In the genomic region with DNA sequence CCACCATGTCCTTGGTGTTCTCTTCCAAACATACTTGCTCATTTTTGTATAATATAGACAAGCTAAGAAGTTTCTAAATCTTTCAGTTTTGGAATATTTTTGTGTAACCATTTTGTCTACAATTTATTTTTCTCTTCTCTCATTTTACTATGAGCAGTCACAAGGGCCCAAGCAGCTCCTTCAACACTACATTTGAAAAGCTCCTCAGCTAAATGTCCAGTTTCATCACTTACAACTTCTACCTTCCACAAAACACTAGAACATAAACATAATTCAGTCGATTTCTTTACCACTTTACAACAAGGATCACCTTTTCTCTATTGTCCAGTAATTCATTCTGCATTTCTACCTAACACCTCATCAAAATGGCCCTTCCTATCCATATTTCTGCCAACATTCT, we compare ENCODE assay signal across 7 cellular contexts.
"Had no signal": no experiment of that assay in that cellular context is flagged by ENCODE, and none has a peak within 500 bp of the region (broad histone marks: within the 10 kb centered on the region; RNA-seq: fewer than 3 reads in every experiment).

No MANE protein-coding gene starts in this region.

- H3K9ac ChIP-seq: KMS-11 had no signal

- FAIRE-seq: HTR-8/SVneo, K562 had no signal

- H3K27ac ChIP-seq: HL-60, KMS-11 had no signal

- H3K4me2 ChIP-seq: KMS-11 had no signal

- ATAC-seq: K562 had no signal

- H3K4me3 ChIP-seq: K562 had no signal

- DNase-seq: IMR-90, KBM-7, KG1 had no signal
